ENCODE assay signal across 3 cellular contexts in the genomic region with DNA sequence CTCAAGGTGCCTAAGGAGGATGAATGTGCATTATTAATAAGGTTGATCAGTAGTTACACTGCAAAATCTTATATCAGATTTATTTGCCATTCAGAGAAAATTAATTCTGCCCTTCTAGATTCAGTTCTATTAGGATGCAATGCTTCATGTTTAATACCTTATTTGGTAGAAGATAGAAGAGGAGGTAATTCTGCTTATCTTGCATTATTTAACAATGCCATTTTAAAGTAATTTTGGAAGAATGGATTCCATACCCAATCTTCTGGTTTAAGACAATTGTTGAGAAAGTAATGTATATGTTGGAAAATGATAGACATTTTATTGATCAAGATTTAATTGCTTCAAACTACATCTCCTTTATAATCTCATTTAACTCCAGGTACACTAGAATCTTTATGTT.
TF ChIP-seq lines count a peak whose summit lies in the region.

No MANE protein-coding gene starts in this region.

TF ChIP-seq in HepG2, 621 proteins besides CTCF, POLR2A, EP300 and RAD21:
- TF ChIP-seq HOXD1 (CRISPR knock-in tag; IDR thresholded peaks at IDR 0.05) (no peak), MAFK (conservative IDR thresholded peaks at IDR 0.05 in 1 of 2, IDR thresholded peaks at IDR 0.05 in 1 of 2; ENCODE audit: low read length in 2 of 2) (peak; percentile 89 to 92), MAFF (IDR thresholded peaks at IDR 0.05; ENCODE audit: low read depth, low read length) (peak; percentile 89), TOPORS (CRISPR knock-in tag; IDR thresholded peaks at IDR 0.05) (no peak)

TF ChIP-seq in GM12878, 131 proteins besides CTCF, POLR2A, EP300 and RAD21:
- TF ChIP-seq TCF3 (IDR thresholded peaks at IDR 0.05; ENCODE audit: borderline replicate concordance, insufficient read depth, low read depth, low read length) (no peak), TCF7 (IDR thresholded peaks at IDR 0.05; ENCODE audit: borderline replicate concordance) (no peak), SREBF1 (IDR thresholded peaks at IDR 0.05; ENCODE audit: low read length) (no peak)
- TF ChIP-seq, protein P1, sequence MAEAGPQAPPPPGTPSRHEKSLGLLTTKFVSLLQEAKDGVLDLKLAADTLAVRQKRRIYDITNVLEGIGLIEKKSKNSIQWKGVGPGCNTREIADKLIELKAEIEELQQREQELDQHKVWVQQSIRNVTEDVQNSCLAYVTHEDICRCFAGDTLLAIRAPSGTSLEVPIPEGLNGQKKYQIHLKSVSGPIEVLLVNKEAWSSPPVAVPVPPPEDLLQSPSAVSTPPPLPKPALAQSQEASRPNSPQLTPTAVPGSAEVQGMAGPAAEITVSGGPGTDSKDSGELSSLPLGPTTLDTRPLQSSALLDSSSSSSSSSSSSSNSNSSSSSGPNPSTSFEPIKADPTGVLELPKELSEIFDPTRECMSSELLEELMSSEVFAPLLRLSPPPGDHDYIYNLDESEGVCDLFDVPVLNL (IDR thresholded peaks at IDR 0.05; ENCODE audit: low read depth, low read length): no peak

TF ChIP-seq in H1, 55 proteins besides CTCF, POLR2A, EP300 and RAD21:
- TF ChIP-seq MAFK (IDR thresholded peaks at IDR 0.05; ENCODE audit: low read depth, low read length) (0 out of 2 replicates have a peak, but pooled peaks have one; percentile 48), SRF (IDR thresholded peaks at IDR 0.05; ENCODE audit: low read depth, low read length) (no peak)
- TF ChIP-seq, protein P2, sequence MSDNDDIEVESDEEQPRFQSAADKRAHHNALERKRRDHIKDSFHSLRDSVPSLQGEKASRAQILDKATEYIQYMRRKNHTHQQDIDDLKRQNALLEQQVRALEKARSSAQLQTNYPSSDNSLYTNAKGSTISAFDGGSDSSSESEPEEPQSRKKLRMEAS (IDR thresholded peaks at IDR 0.05): no peak
